11 cellular contexts compared by ENCODE assay signal in genomic region chr10:116540814-116541213, GRCh38. TPM values are rescaled to one million over a fixed set of nuclear protein-coding genes. Genes with fewer than 3 reads are reported as not detected.
"Had no signal": no experiment of that assay in that cellular context is flagged by ENCODE, and none has a peak within 500 bp of the region (broad histone marks: within the 10 kb centered on the region; RNA-seq: fewer than 3 reads in every experiment).

No MANE protein-coding gene starts in this region.

- H3K4me3 Mint-ChIP-seq: HFFc6, IgD-negative memory B cell had no signal

- H3K4me3 ChIP-seq: GM23248, HAP-1 had no signal

- H3K36me3 ChIP-seq: HAP-1 had no signal

- H3K9me3 ChIP-seq: HAP-1 had no signal

- H3K9ac ChIP-seq: GM23248 had no signal

- H3K27ac ChIP-seq: GM23248, HL-60 had no signal

- DNase-seq: GM23248, GOT3, H7, HFFc6, KBM-7 had no signal

- H3K4me1 Mint-ChIP-seq: IgD-negative memory B cell had no signal

- H3K4me1 ChIP-seq: HAP-1 had no signal

- H3K27ac Mint-ChIP-seq: HFFc6, IgD-negative memory B cell had no signal

- ATAC-seq: HCT116 had no signal

- H2AFZ ChIP-seq: GM23248 had no signal

RNA-seq across cellular contexts. Expression of gene PNLIP, which starts 4.9 kb away (rescaled TPM):
- total RNA-seq: GM23248, H4, H7, HFFc6, HT1080 had no signal
- polyA plus RNA-seq: GM23248, IgD-negative memory B cell had no signal

RNA-seq across cellular contexts. Expression of gene PNLIPRP1, which starts 49.9 kb away (rescaled TPM):
- total RNA-seq: GM23248, H4, H7, HFFc6, HT1080 had no signal
- polyA plus RNA-seq: GM23248, IgD-negative memory B cell had no signal
